20 cellular contexts compared by ENCODE assay signal in genomic region chr5:134449167-134449566, GRCh38.
"Had no signal": no experiment of that assay in that cellular context is flagged by ENCODE, and none has a peak within 500 bp of the region (broad histone marks: within the 10 kb centered on the region; RNA-seq: fewer than 3 reads in every experiment).

No MANE protein-coding gene starts in this region.

- H3K27ac Mint-ChIP-seq: dendritic cell treated with granulocyte-macrophage colony-stimulating factor and Interleukin-4, amounts not matched to agents 40 ng/mL and 50 ng/mL, for 4 days; effector memory CD8-positive, alpha-beta T cell; neural progenitor cell; progenitor cell of endocrine pancreas had no signal

- DNase-seq: effector memory CD8-positive, alpha-beta T cell; esophagus squamous epithelium; foreskin fibroblast; glutamatergic neuron; kidney; left cardiac atrium; left ventricle myocardium inferior; occipital lobe; stimulated activated CD4-positive, alpha-beta T cell treated with anti-CD3 and anti-CD28 coated beads, Interleukin-2, amount 100 ng/mL, for 24 hours; stimulated activated CD4-positive, alpha-beta T cell treated with anti-CD3 and anti-CD28 coated beads, Interleukin-4, amount 100 ng/mL, for 4 hours; stimulated activated naive CD4-positive, alpha-beta T cell treated with Interleukin-2 at 50 U/mL for 16 hours; trophoblast cell had no signal

- H3K4me2 ChIP-seq: neural progenitor cell had no signal

- H3K4me3 ChIP-seq: esophagus squamous epithelium, gastroesophageal sphincter, left ventricle myocardium inferior, lung, neural progenitor cell, pancreas, right lobe of liver had no signal

- H3K4me3 Mint-ChIP-seq: dendritic cell treated with granulocyte-macrophage colony-stimulating factor and Interleukin-4, amounts not matched to agents 40 ng/mL and 50 ng/mL, for 4 days; effector memory CD8-positive, alpha-beta T cell; natural killer cell treated with Interleukin-12 subunit alpha and Interleukin-12 subunit beta and Interleukin-15 and Interleukin-18, amount 100 ng/mL, for 72 hours; neural progenitor cell had no signal

- H3K4me1 Mint-ChIP-seq: neural progenitor cell had no signal

- H3K9me3 ChIP-seq: esophagus squamous epithelium, gastroesophageal sphincter, left ventricle myocardium inferior, pancreas, right lobe of liver had no signal

- H3K27me3 Mint-ChIP-seq: dendritic cell treated with granulocyte-macrophage colony-stimulating factor and Interleukin-4, amounts not matched to agents 40 ng/mL and 50 ng/mL, for 4 days; effector memory CD8-positive, alpha-beta T cell; natural killer cell treated with Interleukin-12 subunit alpha and Interleukin-12 subunit beta and Interleukin-15 and Interleukin-18, amount 100 ng/mL, for 72 hours; progenitor cell of endocrine pancreas had no signal

- FAIRE-seq: kidney, pancreas had no signal

- H3K9me3 Mint-ChIP-seq: dendritic cell treated with granulocyte-macrophage colony-stimulating factor and Interleukin-4, amounts not matched to agents 40 ng/mL and 50 ng/mL, for 4 days; effector memory CD8-positive, alpha-beta T cell; neural progenitor cell had no signal

- ATAC-seq: effector memory CD8-positive, alpha-beta T cell; gastroesophageal sphincter; left cardiac atrium; natural killer cell treated with Interleukin-12 subunit alpha and Interleukin-12 subunit beta and Interleukin-15 and Interleukin-18, amount 100 ng/mL, for 72 hours; pancreas; right lobe of liver had no signal

- H3K27me3 ChIP-seq: esophagus squamous epithelium, gastroesophageal sphincter, neural progenitor cell, pancreas, right lobe of liver had no signal

- H3K36me3 ChIP-seq: esophagus squamous epithelium, gastroesophageal sphincter, left ventricle myocardium inferior, neural progenitor cell, pancreas, right lobe of liver had no signal

- H3K4me1 ChIP-seq: pancreas had no signal

- H3K9ac ChIP-seq: neural progenitor cell had no signal

- H2AFZ ChIP-seq: neural progenitor cell had no signal

- H3K27ac ChIP-seq: esophagus squamous epithelium, gastroesophageal sphincter, left ventricle myocardium inferior, neural progenitor cell, pancreas, right lobe of liver had no signal
